In genomic region chr14:63852271-63852816, GRCh38 we compare ENCODE assay signal across 8 cellular contexts. TPM values are rescaled to one million over a fixed set of nuclear protein-coding genes. Genes with fewer than 3 reads are reported as not detected.
DNase-seq lines count a peak whose midpoint lies in the region; ATAC-seq and TF ChIP-seq lines count a peak whose summit lies in the region.

No MANE protein-coding gene starts in this region.

- ATAC-seq in GM21526 (IDR thresholded peaks at IDR 0.05; ENCODE audit: low FRiP score, unreplicated experiment), result no peak

- no peak overlapping the region for H3K27ac ChIP-seq in H9 (ENCODE audit: insufficient read length, low read depth, low read length)

- H3K79me1 ChIP-seq in H9 (ENCODE audit: insufficient read depth, low read depth, low read length, poor library complexity, severe bottlenecking), result no peaks in the 10 kb centered on the region

- intact Hi-C loops in Caco-2 (cut with micrococcal nuclease; ENCODE audit: unreplicated experiment), result no loop called here

- peak overlapping the region; percentile 70 for H3K27ac Mint-ChIP-seq in Caco-2 (ENCODE audit: unreplicated experiment)
- H3K27ac Mint-ChIP-seq in H9, result peak overlapping the region in 2 of 3 experiments; percentile 92 to 94; a peak in 4 of 7 replicates

- peaks cover 6% of the 10 kb centered on the region; the same call in 1 of the 2 replicates for H3K79me2 ChIP-seq in H9 (ENCODE audit: insufficient read depth, low read length)

- no peak overlapping the region for H3K18ac ChIP-seq in H9 (ENCODE audit: insufficient read length, low read depth, low read length)

- H3K4me1 Mint-ChIP-seq in Caco-2 (ENCODE audit: low read depth, unreplicated experiment), result peaks cover 13% of the 10 kb centered on the region
- peaks cover 15 to 19% of the 10 kb centered on the region in 2 experiments for H3K4me1 Mint-ChIP-seq in H9

- H3K27me3 ChIP-seq in Caco-2 (replicated peaks; ENCODE audit: control insufficient read depth, insufficient read depth, low read length) (no peaks in the 10 kb centered on the region), H9 (ENCODE audit: insufficient read depth, low read length) (no peaks in the 10 kb centered on the region), NT2/D1 (ENCODE audit: insufficient read depth, insufficient read length) (peaks cover 19% of the 10 kb centered on the region), endocrine pancreas (ENCODE audit: control insufficient read depth, insufficient read depth, low read length) (no peaks in the 10 kb centered on the region), neuron (ENCODE audit: insufficient read depth, low read length) (no peaks in the 10 kb centered on the region)

- H3K36me3 ChIP-seq in Caco-2 (ENCODE audit: control insufficient read depth, insufficient read depth, low read length) (no peaks in the 10 kb centered on the region; the same call in 1 of the 2 replicates), NT2/D1 (ENCODE audit: insufficient read depth, insufficient read length, low read length) (no peaks in the 10 kb centered on the region), endocrine pancreas (ENCODE audit: control insufficient read depth, insufficient read depth, low read length) (no peaks in the 10 kb centered on the region), neuron (ENCODE audit: insufficient read depth, low read length) (no peaks in the 10 kb centered on the region)

- peaks cover 13% of the 10 kb centered on the region for H3K23me2 ChIP-seq in H9 (ENCODE audit: insufficient read length, low read depth, low read length, poor library complexity, severe bottlenecking)

- peaks cover 6% of the 10 kb centered on the region for H3K36me3 Mint-ChIP-seq in Caco-2 (ENCODE audit: insufficient read depth, unreplicated experiment)
- no peaks in the 10 kb centered on the region for H3K36me3 Mint-ChIP-seq in H9 (ENCODE audit: insufficient read depth in 1 of 3, low read depth in 3 of 3)

- H3K27me3 Mint-ChIP-seq in Caco-2 (ENCODE audit: insufficient read depth, unreplicated experiment), result no peaks in the 10 kb centered on the region
- peaks cover 25% of the 10 kb centered on the region for H3K27me3 Mint-ChIP-seq in H9 (ENCODE audit: low read depth)

- H3T11ph ChIP-seq in H9 (ENCODE audit: low read length), result no peak overlapping the region

- H4K5ac ChIP-seq in H9 (ENCODE audit: insufficient read length, low read depth, low read length), result no peak overlapping the region

- H2BK120ac ChIP-seq in H9 (ENCODE audit: low read depth, low read length, poor library complexity, severe bottlenecking), result no peak overlapping the region

- H2BK20ac ChIP-seq in H9 (ENCODE audit: low read depth, low read length, poor library complexity, severe bottlenecking), result no peak overlapping the region

- peak overlapping the region; percentile 60; the same call in 1 of the 2 replicates for H3K14ac ChIP-seq in H9 (ENCODE audit: insufficient read depth, low read length)

- no peak overlapping the region for H3K23ac ChIP-seq in H9 (ENCODE audit: insufficient read length, low read depth, low read length)

- H3K4me2 ChIP-seq in H9 (ENCODE audit: insufficient read depth, insufficient read length, low read length), result peak overlapping the region; percentile 83

- no peak overlapping the region for H3K4ac ChIP-seq in H9 (ENCODE audit: low read depth, low read length)

- no CpG with 5 or more reads among the region's 18 CpGs for WGBS in H9 (ENCODE audit: extremely low coverage, insufficient read length, low lambda C conversion rate)

- TF ChIP-seq CTCF in Caco-2 (IDR thresholded peaks at IDR 0.05; ENCODE audit: insufficient read depth in 1 of 2, low read depth in 1 of 2, low read length in 1 of 2, severe bottlenecking in 1 of 2, unreplicated experiment in 1 of 2) (no peak), H9 (conservative IDR thresholded peaks at IDR 0.05) (no peak)

- H4K20me1 ChIP-seq in H9 (ENCODE audit: control insufficient read depth, insufficient read depth, insufficient read length), result no peaks in the 10 kb centered on the region

- CTCF ChIA-PET in Caco-2 (lab: Charles Lee), result interaction anchor here (1.1 kb wide), 1 partner anchor 158 kb away, joined by 3 read pairs; no protein-coding TSS in a partner anchor

- H3K9ac ChIP-seq in H9 (ENCODE audit: extremely low read depth, insufficient read length, low read length) (peak overlapping the region; percentile 77), NT2/D1 (ENCODE audit: insufficient read length, low read depth) (peak overlapping the region; percentile 74), endocrine pancreas (ENCODE audit: control insufficient read depth, insufficient read depth, low read length) (peak overlapping the region; percentile 92)

- H2BK5ac ChIP-seq in H9 (ENCODE audit: insufficient read length, low read length), result no peak overlapping the region

- POLR2A ChIA-PET in Caco-2 (lab: Charles Lee), result no interaction called here

- H2AFZ ChIP-seq in H9 (ENCODE audit: low read length), result peak overlapping the region; percentile 81
- H2AFZ ChIP-seq in neuron (ENCODE audit: low read depth, low read length), result peak overlapping the region; percentile 86

- H3K4me3 ChIP-seq in Caco-2 (ENCODE audit: low read depth, low read length) (peak overlapping the region; percentile 64), NT2/D1 (ENCODE audit: insufficient read length, low read depth) (peak overlapping the region; percentile 62), endocrine pancreas (ENCODE audit: control insufficient read depth, insufficient read depth, low read length) (peak overlapping the region; percentile 65), neuron (ENCODE audit: low read length) (peak overlapping the region; percentile 56)

- no peak overlapping the region for H4K91ac ChIP-seq in H9 (ENCODE audit: insufficient read length, low read depth, low read length)

- no peak overlapping the region for H3K56ac ChIP-seq in H9 (ENCODE audit: insufficient read length, low read depth, low read length)

- DNase-seq in Caco-2 (peak in 1 of 2 experiments; percentile 31), H9 (no peak), NT2/D1 (ENCODE audit: low read depth, low spot score) (peak; percentile 15), inferior parietal cortex (ENCODE audit: extremely low spot score) (no peak)
- no peak for DNase-seq in activated CD4-positive, alpha-beta T cell treated with anti-CD3 and anti-CD28 coated beads for 1 hour

- H2BK12ac ChIP-seq in H9 (ENCODE audit: insufficient read length, low read depth, low read length), result no peak overlapping the region

- H3K9me3 Mint-ChIP-seq in Caco-2 (ENCODE audit: unreplicated experiment), result no peaks in the 10 kb centered on the region
- H3K9me3 Mint-ChIP-seq in H9, result no peaks in the 10 kb centered on the region; a peak in 1 of 5 replicates

- peaks cover 15% of the 10 kb centered on the region for H3K4me1 ChIP-seq in Caco-2
- H3K4me1 ChIP-seq in H9 (ENCODE audit: insufficient read depth, low read length), result no peaks in the 10 kb centered on the region
- no peaks in the 10 kb centered on the region for H3K4me1 ChIP-seq in NT2/D1 (ENCODE audit: insufficient read depth, insufficient read length)
- no peaks in the 10 kb centered on the region for H3K4me1 ChIP-seq in endocrine pancreas (ENCODE audit: control insufficient read depth, insufficient read depth, low read length)
- peaks cover 15% of the 10 kb centered on the region for H3K4me1 ChIP-seq in neuron (ENCODE audit: insufficient read depth, low read length)

- H3K9me3 ChIP-seq in Caco-2 (no peaks in the 10 kb centered on the region), H9 (ENCODE audit: control insufficient read depth, low read depth, low read length) (no peaks in the 10 kb centered on the region), NT2/D1 (ENCODE audit: insufficient read depth, low read length) (no peaks in the 10 kb centered on the region), endocrine pancreas (ENCODE audit: control insufficient read depth, low read length) (no peaks in the 10 kb centered on the region), neuron (ENCODE audit: low read length) (no peaks in the 10 kb centered on the region)

- no peak overlapping the region for H4K8ac ChIP-seq in H9 (replicated peaks; ENCODE audit: insufficient read length, low read depth, low read length)

- no peak overlapping the region for H2BK15ac ChIP-seq in H9 (ENCODE audit: low read depth, low read length)

- BruUV-seq in Caco-2 (replicated peaks; lab: Mats Ljungman, UMichigan), result TSS peak; percentile 72

- H3K4me3 Mint-ChIP-seq in Caco-2 (ENCODE audit: unreplicated experiment) (peak overlapping the region; percentile 89), H9 (peak overlapping the region; percentile 80 to 89)

- H2AK5ac ChIP-seq in H9 (ENCODE audit: insufficient read length, low read length), result no peak overlapping the region

RNA-seq across cellular contexts. Expression of gene SYNE2, which starts 0.5 kb away (rescaled TPM):
- 48.5 and 50.3 TPM in 2 replicates for total RNA-seq in Caco-2 (2022)
- 36.9 and 43.3 TPM in 2 replicates for total RNA-seq in H9 (2021)
